In genomic region chr11:81658722-81659121, GRCh38 we compare ENCODE assay signal across 8 cellular contexts.
DNase-seq lines count a peak whose midpoint lies in the region; ATAC-seq and TF ChIP-seq lines count a peak whose summit lies in the region.

No MANE protein-coding gene starts in this region.

- CTCF ChIA-PET in activated CD8-positive, alpha-beta memory T cell treated with anti-CD3 and anti-CD28 coated beads, Interleukin-2, amount 10 ng/mL, durations not matched to agents 7 days and 5 days (lab: Charles Lee): interaction anchor here (0.6 kb wide), 1 partner anchor 23 kb away, joined by 3 read pairs; no protein-coding TSS in a partner anchor

- peak; percentile 72 for ATAC-seq in GM21528 (IDR thresholded peaks at IDR 0.05; ENCODE audit: low FRiP score, unreplicated experiment)
- ATAC-seq in activated CD8-positive, alpha-beta memory T cell treated with anti-CD3 and anti-CD28 coated beads, Interleukin-2, amount 10 ng/mL, durations not matched to agents 7 days and 5 days: no peak

- no peaks in the 10 kb centered on the region for H3K36me3 Mint-ChIP-seq in activated CD8-positive, alpha-beta memory T cell treated with anti-CD3 and anti-CD28 coated beads, Interleukin-2, amount 10 ng/mL, durations not matched to agents 7 days and 5 days

- H3K27ac Mint-ChIP-seq in activated CD8-positive, alpha-beta memory T cell treated with anti-CD3 and anti-CD28 coated beads, Interleukin-2, amount 10 ng/mL, durations not matched to agents 7 days and 5 days: no peak overlapping the region

- H3K27me3 Mint-ChIP-seq in activated CD8-positive, alpha-beta memory T cell treated with anti-CD3 and anti-CD28 coated beads, Interleukin-2, amount 10 ng/mL, durations not matched to agents 7 days and 5 days: peaks cover 2% of the 10 kb centered on the region

- H3K9me3 Mint-ChIP-seq in activated CD8-positive, alpha-beta memory T cell treated with anti-CD3 and anti-CD28 coated beads, Interleukin-2, amount 10 ng/mL, durations not matched to agents 7 days and 5 days (ENCODE audit: low read depth): peaks cover 3% of the 10 kb centered on the region

- no peaks in the 10 kb centered on the region for H3K4me1 Mint-ChIP-seq in activated CD8-positive, alpha-beta memory T cell treated with anti-CD3 and anti-CD28 coated beads, Interleukin-2, amount 10 ng/mL, durations not matched to agents 7 days and 5 days

- no peak overlapping the region for H3K4me3 Mint-ChIP-seq in activated CD8-positive, alpha-beta memory T cell treated with anti-CD3 and anti-CD28 coated beads, Interleukin-2, amount 10 ng/mL, durations not matched to agents 7 days and 5 days

- TF ChIP-seq CTCF in LNCAP (IDR thresholded peaks at IDR 0.05) (peak; percentile 63), epithelial cell of proximal tubule (conservative IDR thresholded peaks at IDR 0.05; ENCODE audit: low read depth, low read length) (peak; percentile 71)

- DNase-seq in NCI-H1092 treated with DMSO at 0.1 percent for 48 hours (lab: John Stamatoyannopoulos, UW) (peak; percentile 0), NCI-H1092 (lab: John Stamatoyannopoulos, UW) (no peak), epithelial cell of proximal tubule (ENCODE audit: low read depth) (no peak), SIG-M5 treated with dmso at 0.1 percent for 504 hours (lab: John Stamatoyannopoulos, UW; ENCODE audit: unreplicated experiment) (no peak), hepatic stellate cell (ENCODE audit: low spot score) (no peak)
- DNase-seq in activated CD8-positive, alpha-beta memory T cell treated with anti-CD3 and anti-CD28 coated beads, Interleukin-2, amount 10 ng/mL, durations not matched to agents 7 days and 5 days: no peak

- H3K4me3 ChIP-seq in epithelial cell of proximal tubule (ENCODE audit: low read depth, low read length): no peak overlapping the region
